ENCODE assay signal across 14 cellular contexts in genomic region chr18:51171208-51171607, GRCh38. TPM values are rescaled to one million over a fixed set of nuclear protein-coding genes. Genes with fewer than 3 reads are reported as not detected.
DNase-seq lines count a peak whose midpoint lies in the region; ATAC-seq, FAIRE-seq and TF ChIP-seq lines count a peak whose summit lies in the region.
"Had no signal": no experiment of that assay in that cellular context is flagged by ENCODE, and none has a peak within 500 bp of the region (broad histone marks: within the 10 kb centered on the region; RNA-seq: fewer than 3 reads in every experiment).

No MANE protein-coding gene starts in this region.

- H3K4me3 Mint-ChIP-seq in activated CD4-positive, alpha-beta memory T cell treated with anti-CD3 and anti-CD28 coated beads, Interleukin-2, amount 10 ng/mL, durations not matched to agents 7 days and 5 days: no peak overlapping the region

- no peak for TF ChIP-seq POLR2A in GM12891 (IDR thresholded peaks at IDR 0.05; ENCODE audit: low read depth, low read length)

- ATAC-seq in GM19025 (IDR thresholded peaks at IDR 0.05; ENCODE audit: low read depth, unreplicated experiment) (peak; percentile 56), HG02884 (IDR thresholded peaks at IDR 0.05; ENCODE audit: unreplicated experiment) (peak; percentile 68)

- POLR2A ChIA-PET in activated CD4-positive, alpha-beta memory T cell treated with anti-CD3 and anti-CD28 coated beads, Interleukin-2, amount 10 ng/mL, durations not matched to agents 7 days and 5 days (lab: Charles Lee): interaction anchor here (1.2 to 4.6 kb wide), 5 partner anchors 12 to 140 kb away, joined by 3 to 70 read pairs (median 13); partner anchors contain the start of gene MEX3C

- peak overlapping the region; percentile 82 for H3K27ac Mint-ChIP-seq in activated CD4-positive, alpha-beta memory T cell treated with anti-CD3 and anti-CD28 coated beads, Interleukin-2, amount 10 ng/mL, durations not matched to agents 7 days and 5 days

- H3K4me1 Mint-ChIP-seq in activated CD4-positive, alpha-beta memory T cell treated with anti-CD3 and anti-CD28 coated beads, Interleukin-2, amount 10 ng/mL, durations not matched to agents 7 days and 5 days: peaks cover 60% of the 10 kb centered on the region

- no peaks in the 10 kb centered on the region for H3K9me3 Mint-ChIP-seq in activated CD4-positive, alpha-beta memory T cell treated with anti-CD3 and anti-CD28 coated beads, Interleukin-2, amount 10 ng/mL, durations not matched to agents 7 days and 5 days

- FAIRE-seq in GM12891 (lab: Jason Lieb, UNC): peak; percentile 55

- H3K36me3 Mint-ChIP-seq in activated CD4-positive, alpha-beta memory T cell treated with anti-CD3 and anti-CD28 coated beads, Interleukin-2, amount 10 ng/mL, durations not matched to agents 7 days and 5 days (ENCODE audit: low read depth): peaks cover 24% of the 10 kb centered on the region

- no peaks in the 10 kb centered on the region for H3K27me3 Mint-ChIP-seq in activated CD4-positive, alpha-beta memory T cell treated with anti-CD3 and anti-CD28 coated beads, Interleukin-2, amount 10 ng/mL, durations not matched to agents 7 days and 5 days

- DNase-seq in GM12891 (ENCODE audit: insufficient read length, low spot score) (no peak), NCI-H1105 treated with DMSO at 0.1 percent for 48 hours (lab: John Stamatoyannopoulos, UW) (no peak), GDM1 (lab: John Stamatoyannopoulos, UW) (no peak), pons (ENCODE audit: low spot score) (no peak), DMS79 (lab: John Stamatoyannopoulos, UW) (no peak)
- DNase-seq in activated CD4-positive, alpha-beta memory T cell treated with anti-CD3 and anti-CD28 coated beads, Interleukin-2, amount 10 ng/mL, durations not matched to agents 7 days and 5 days: no peak
- DNase-seq: activated CD8-positive, alpha-beta memory T cell treated with anti-CD3 and anti-CD28 coated beads, Interleukin-2, amount 50 U/mL, for 48 hours; erythroblast; GM23248; midbrain; NCI-H1436 treated with DMSO at 0.1 percent for 48 hours; retina had no signal

- CTCF ChIA-PET in activated CD4-positive, alpha-beta memory T cell treated with anti-CD3 and anti-CD28 coated beads, Interleukin-2, amount 10 ng/mL, durations not matched to agents 7 days and 5 days (lab: Charles Lee): interaction anchor here (0.8 to 2.0 kb wide), 2 partner anchors 17 to 26 kb away, joined by 3 to 5 read pairs; no protein-coding TSS in a partner anchor

TF ChIP-seq in GM12891, 5 proteins besides CTCF, POLR2A, EP300 and RAD21:
- TF ChIP-seq TAF1 (IDR thresholded peaks at IDR 0.05; ENCODE audit: low read depth, low read length): no peak
- TF ChIP-seq POU2F2 (IDR thresholded peaks at IDR 0.05; ENCODE audit: low read depth, low read length): no peak
- no peak for TF ChIP-seq PAX5 (IDR thresholded peaks at IDR 0.05; ENCODE audit: insufficient read depth, low read length, severe bottlenecking)
- TF ChIP-seq POLR2AphosphoS5 (IDR thresholded peaks at IDR 0.05; ENCODE audit: low read depth, low read length): no peak

RNA-seq across cellular contexts. Expression of gene MEX3C, which starts 26.3 kb away (rescaled TPM):
- 12.0 TPM for polyA plus RNA-seq in GM12891 (2012; ENCODE audit: low read depth, missing spikeins)
- 10 to 100 TPM; 55.4 to 62.6 TPM for total RNA-seq in activated CD4-positive, alpha-beta memory T cell treated with anti-CD3 and anti-CD28 coated beads, Interleukin-2, amount 10 ng/mL, durations not matched to agents 7 days and 5 days
